Comparison of ENCODE assay signal across 13 cellular contexts in genomic region chr5:126746290-126746689, GRCh38.
"Had no signal": no experiment of that assay in that cellular context is flagged by ENCODE, and none has a peak within 500 bp of the region (broad histone marks: within the 10 kb centered on the region; RNA-seq: fewer than 3 reads in every experiment).

No MANE protein-coding gene starts in this region.

- DNase-seq: activated CD4-positive, alpha-beta T cell treated with anti-CD3 and anti-CD28 coated beads, Interleukin-2, amount 50 U/mL, for 1 hour; activated gamma-delta T cell treated with Interleukin-2 at 50 U/mL for 16 hours; activated T-cell treated with anti-CD3 and anti-CD28 coated beads, Interleukin-2, amount 50 U/mL, for 4 hours; esophagus squamous epithelium; foreskin fibroblast; islet precursor cell; left ventricle myocardium superior; mesenchymal stem cell; retina; stimulated activated CD4-positive, alpha-beta T cell treated with anti-CD3 and anti-CD28 coated beads, Interleukin-15, amount 100 ng/mL, for 24 hours; stomach had no signal

- H3K27ac ChIP-seq: ascending aorta, esophagus squamous epithelium, stomach, thoracic aorta had no signal

- H3K27me3 ChIP-seq: ascending aorta, esophagus squamous epithelium, stomach had no signal

- H3K4me3 ChIP-seq: ascending aorta, esophagus squamous epithelium, stomach, thoracic aorta had no signal

- H3K9me3 ChIP-seq: ascending aorta, esophagus squamous epithelium, stomach, thoracic aorta had no signal

- H3K36me3 ChIP-seq: ascending aorta, esophagus squamous epithelium, stomach, thoracic aorta had no signal

- H3K4me3 Mint-ChIP-seq: activated T-cell treated with anti-CD3 and anti-CD28 coated beads, Interleukin-2, amount 50 U/mL, for 4 hours had no signal

- H3K9me3 Mint-ChIP-seq: activated T-cell treated with anti-CD3 and anti-CD28 coated beads, Interleukin-2, amount 50 U/mL, for 4 hours had no signal
